ENCODE assay signal across 18 cellular contexts in the genomic region with DNA sequence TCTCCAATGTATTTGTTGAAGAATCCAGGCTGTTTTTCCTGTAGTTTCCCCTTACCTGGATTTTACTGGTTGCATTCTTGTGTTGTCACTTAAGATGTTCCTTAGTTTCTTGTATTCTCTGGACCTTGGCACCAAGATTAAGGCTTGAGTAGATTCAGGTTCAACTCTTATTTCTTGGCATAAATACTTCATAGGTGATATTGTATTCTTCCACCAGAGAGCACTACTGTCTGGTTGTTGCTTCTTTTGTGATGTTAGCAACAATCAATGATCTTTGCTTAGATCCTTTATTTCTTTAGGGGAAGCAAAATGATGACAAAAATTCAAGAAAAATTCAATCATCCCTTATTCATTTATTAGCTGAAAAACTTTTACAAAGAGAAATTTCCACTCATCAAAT.
A peak's percentile ranks its signal among the peaks of the same experiment; 100 is the strongest.
DNase-seq lines count a peak whose midpoint lies in the region; ATAC-seq and TF ChIP-seq lines count a peak whose summit lies in the region.
"Had no signal": no experiment of that assay in that cellular context is flagged by ENCODE, and none has a peak within 500 bp of the region (broad histone marks: within the 10 kb centered on the region; RNA-seq: fewer than 3 reads in every experiment).

No MANE protein-coding gene starts in this region.

- H3K27ac Mint-ChIP-seq in chondrocyte (ENCODE audit: unreplicated experiment) = no peak overlapping the region

- H3K4me3 ChIP-seq in left ventricle myocardium inferior (no peak overlapping the region), trophoblast cell (ENCODE audit: low read depth, low read length) (no peak overlapping the region)
- H3K4me3 ChIP-seq: A549, SJSA1 had no signal

- H3K18ac ChIP-seq in trophoblast cell (ENCODE audit: low read length) = no peak overlapping the region

- no peak overlapping the region for H3K23ac ChIP-seq in trophoblast cell (ENCODE audit: low read length)

- DNase-seq in left ventricle myocardium inferior (no peak), cardiac septum (ENCODE audit: low spot score) (no peak), chondrocyte (ENCODE audit: low spot score) (no peak), SW480 (ENCODE audit: low spot score) (no peak), trophoblast cell (no peak)
- DNase-seq: BE2C; CD4-positive, CD25-positive, alpha-beta regulatory T cell; GDM1; GOT3; IMR-90; NCI-H1694 treated with DMSO at 0.1 percent for 48 hours; NCI-H2081 treated with DMSO at 0.1 percent for 48 hours; NCI-H510A had no signal

- no peak overlapping the region for H4K91ac ChIP-seq in trophoblast cell (ENCODE audit: low read depth, low read length)

- H3K36me3 Mint-ChIP-seq in chondrocyte (ENCODE audit: low read depth) = peaks cover 3% of the 10 kb centered on the region
- H3K36me3 Mint-ChIP-seq: CD4-positive, CD25-positive, alpha-beta regulatory T cell had no signal

- H3K9ac ChIP-seq in trophoblast cell (ENCODE audit: low read length) = no peak overlapping the region

- H3K27ac ChIP-seq in left ventricle myocardium inferior (replicated peaks) (no peak overlapping the region), trophoblast cell (ENCODE audit: low read depth, low read length) (no peak overlapping the region)
- H3K27ac ChIP-seq: A549, SJSA1 had no signal

- peaks cover 11% of the 10 kb centered on the region for H3K27me3 Mint-ChIP-seq in chondrocyte (ENCODE audit: low read depth)

- H4K12ac ChIP-seq in trophoblast cell (ENCODE audit: low read depth, low read length) = no peak overlapping the region

- H3K4me3 Mint-ChIP-seq in chondrocyte (ENCODE audit: unreplicated experiment) = no peak overlapping the region
- H3K4me3 Mint-ChIP-seq: CD4-positive, CD25-positive, alpha-beta regulatory T cell had no signal

- H4K8ac ChIP-seq in trophoblast cell (ENCODE audit: low read depth, low read length) = no peak overlapping the region

- TF ChIP-seq RAD21 in Ishikawa (IDR thresholded peaks at IDR 0.05; ENCODE audit: low read depth) = peak; percentile 25; the same call in 1 of the 2 replicates

- no peak overlapping the region for H2AK5ac ChIP-seq in trophoblast cell (ENCODE audit: low read length)

- H3K4ac ChIP-seq in trophoblast cell (ENCODE audit: low read depth, low read length) = no peak overlapping the region

- H3K4me1 ChIP-seq in left ventricle myocardium inferior (no peaks in the 10 kb centered on the region), trophoblast cell (ENCODE audit: control insufficient read depth in 1 of 2, insufficient read depth in 2 of 2, low read length in 2 of 2) (no peaks in the 10 kb centered on the region)
- H3K4me1 ChIP-seq: A549, BE2C, SJSA1 had no signal

- H3K9me3 ChIP-seq in left ventricle myocardium inferior (replicated peaks) (peaks cover 29% of the 10 kb centered on the region), trophoblast cell (ENCODE audit: insufficient read depth, low read depth, low read length) (peaks cover 7% of the 10 kb centered on the region)
- H3K9me3 ChIP-seq: A549, BE2C, SJSA1 had no signal

- TF ChIP-seq CTCF in left ventricle myocardium inferior (IDR thresholded peaks at IDR 0.05; ENCODE audit: borderline replicate concordance) = peak; percentile 9
- peak; percentile 21 for TF ChIP-seq CTCF in chondrocyte (IDR thresholded peaks at IDR 0.05)

- no peak for TF ChIP-seq EP300 in Ishikawa (IDR thresholded peaks at IDR 0.05; ENCODE audit: borderline replicate concordance)

- peaks cover 14% of the 10 kb centered on the region for H3K36me3 ChIP-seq in left ventricle myocardium inferior
- H3K36me3 ChIP-seq in trophoblast cell (ENCODE audit: control insufficient read depth in 1 of 2, insufficient read depth in 2 of 2, low read length in 2 of 2) = no peaks in the 10 kb centered on the region
- H3K36me3 ChIP-seq: SJSA1 had no signal

- no peak overlapping the region for H2BK12ac ChIP-seq in trophoblast cell (ENCODE audit: low read length)

- no peak overlapping the region for H3K14ac ChIP-seq in trophoblast cell (ENCODE audit: low read length)

- H3K79me1 ChIP-seq in trophoblast cell (ENCODE audit: low read length) = no peaks in the 10 kb centered on the region

- H3K4me1 Mint-ChIP-seq in chondrocyte (ENCODE audit: low read depth) = no peaks in the 10 kb centered on the region
- H3K4me1 Mint-ChIP-seq: CD4-positive, CD25-positive, alpha-beta regulatory T cell had no signal

- H3K4me2 ChIP-seq in trophoblast cell (ENCODE audit: low read length) = no peak overlapping the region
- H3K4me2 ChIP-seq: A549 had no signal

- H3K79me2 ChIP-seq in trophoblast cell (ENCODE audit: control insufficient read depth, insufficient read depth, low read length, poor library complexity) = no peaks in the 10 kb centered on the region

- intact Hi-C loops in left ventricle myocardium inferior (cut with micrococcal nuclease) (no loop called here), cardiac septum (cut with DNase I) (no loop called here)

- H3K27me3 ChIP-seq in left ventricle myocardium inferior (ENCODE audit: low read depth) = no peaks in the 10 kb centered on the region
- no peaks in the 10 kb centered on the region for H3K27me3 ChIP-seq in trophoblast cell (ENCODE audit: insufficient read depth, low read length)
- H3K27me3 ChIP-seq: BE2C, SJSA1 had no signal

- H2BK120ac ChIP-seq in trophoblast cell (ENCODE audit: insufficient read depth, low read length, poor library complexity) = no peak overlapping the region

- ATAC-seq in GM21786 (IDR thresholded peaks at IDR 0.05; ENCODE audit: unreplicated experiment) = no peak
- ATAC-seq: A549, Right ventricle myocardium inferior had no signal

- H2BK5ac ChIP-seq in trophoblast cell (ENCODE audit: low read depth, low read length, poor library complexity) = no peak overlapping the region

- H3K9me3 Mint-ChIP-seq in chondrocyte (ENCODE audit: low read depth) = peaks cover 17% of the 10 kb centered on the region

- H2AFZ ChIP-seq in trophoblast cell (ENCODE audit: insufficient read depth, low read length, poor library complexity) = no peak overlapping the region

TF ChIP-seq in Ishikawa, 13 proteins besides CTCF, POLR2A, EP300 and RAD21:
- TF ChIP-seq YY1 (IDR thresholded peaks at IDR 0.05; ENCODE audit: low read depth) = no peak
- TF ChIP-seq CEBPB (IDR thresholded peaks at IDR 0.05) = no peak
- TF ChIP-seq TAF1 (IDR thresholded peaks at IDR 0.05; ENCODE audit: low read depth) = no peak
- TF ChIP-seq TEAD4 (IDR thresholded peaks at IDR 0.05) = no peak
- no peak for TF ChIP-seq EGR1 (IDR thresholded peaks at IDR 0.05)
- TF ChIP-seq, protein P1, sequence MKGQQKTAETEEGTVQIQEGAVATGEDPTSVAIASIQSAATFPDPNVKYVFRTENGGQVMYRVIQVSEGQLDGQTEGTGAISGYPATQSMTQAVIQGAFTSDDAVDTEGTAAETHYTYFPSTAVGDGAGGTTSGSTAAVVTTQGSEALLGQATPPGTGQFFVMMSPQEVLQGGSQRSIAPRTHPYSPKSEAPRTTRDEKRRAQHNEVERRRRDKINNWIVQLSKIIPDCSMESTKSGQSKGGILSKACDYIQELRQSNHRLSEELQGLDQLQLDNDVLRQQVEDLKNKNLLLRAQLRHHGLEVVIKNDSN (IDR thresholded peaks at IDR 0.05) = no peak
- no peak for TF ChIP-seq TCF12 (IDR thresholded peaks at IDR 0.05; ENCODE audit: low read depth)
- TF ChIP-seq CREB1 (IDR thresholded peaks at IDR 0.05; ENCODE audit: low read depth) = no peak
- TF ChIP-seq, protein P2, sequence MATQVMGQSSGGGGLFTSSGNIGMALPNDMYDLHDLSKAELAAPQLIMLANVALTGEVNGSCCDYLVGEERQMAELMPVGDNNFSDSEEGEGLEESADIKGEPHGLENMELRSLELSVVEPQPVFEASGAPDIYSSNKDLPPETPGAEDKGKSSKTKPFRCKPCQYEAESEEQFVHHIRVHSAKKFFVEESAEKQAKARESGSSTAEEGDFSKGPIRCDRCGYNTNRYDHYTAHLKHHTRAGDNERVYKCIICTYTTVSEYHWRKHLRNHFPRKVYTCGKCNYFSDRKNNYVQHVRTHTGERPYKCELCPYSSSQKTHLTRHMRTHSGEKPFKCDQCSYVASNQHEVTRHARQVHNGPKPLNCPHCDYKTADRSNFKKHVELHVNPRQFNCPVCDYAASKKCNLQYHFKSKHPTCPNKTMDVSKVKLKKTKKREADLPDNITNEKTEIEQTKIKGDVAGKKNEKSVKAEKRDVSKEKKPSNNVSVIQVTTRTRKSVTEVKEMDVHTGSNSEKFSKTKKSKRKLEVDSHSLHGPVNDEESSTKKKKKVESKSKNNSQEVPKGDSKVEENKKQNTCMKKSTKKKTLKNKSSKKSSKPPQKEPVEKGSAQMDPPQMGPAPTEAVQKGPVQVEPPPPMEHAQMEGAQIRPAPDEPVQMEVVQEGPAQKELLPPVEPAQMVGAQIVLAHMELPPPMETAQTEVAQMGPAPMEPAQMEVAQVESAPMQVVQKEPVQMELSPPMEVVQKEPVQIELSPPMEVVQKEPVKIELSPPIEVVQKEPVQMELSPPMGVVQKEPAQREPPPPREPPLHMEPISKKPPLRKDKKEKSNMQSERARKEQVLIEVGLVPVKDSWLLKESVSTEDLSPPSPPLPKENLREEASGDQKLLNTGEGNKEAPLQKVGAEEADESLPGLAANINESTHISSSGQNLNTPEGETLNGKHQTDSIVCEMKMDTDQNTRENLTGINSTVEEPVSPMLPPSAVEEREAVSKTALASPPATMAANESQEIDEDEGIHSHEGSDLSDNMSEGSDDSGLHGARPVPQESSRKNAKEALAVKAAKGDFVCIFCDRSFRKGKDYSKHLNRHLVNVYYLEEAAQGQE (IDR thresholded peaks at IDR 0.05; ENCODE audit: low read depth) = no peak
- TF ChIP-seq, protein P3, sequence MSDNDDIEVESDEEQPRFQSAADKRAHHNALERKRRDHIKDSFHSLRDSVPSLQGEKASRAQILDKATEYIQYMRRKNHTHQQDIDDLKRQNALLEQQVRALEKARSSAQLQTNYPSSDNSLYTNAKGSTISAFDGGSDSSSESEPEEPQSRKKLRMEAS (IDR thresholded peaks at IDR 0.05) = no peak
- no peak for TF ChIP-seq ZBTB7A (IDR thresholded peaks at IDR 0.05; ENCODE audit: low read depth)
- no peak for TF ChIP-seq NFIC (IDR thresholded peaks at IDR 0.05)
- no peak for TF ChIP-seq FOXM1 (IDR thresholded peaks at IDR 0.05; ENCODE audit: borderline replicate concordance, low read depth)
